ENCODE assay signal across 27 cellular contexts in the genomic region with DNA sequence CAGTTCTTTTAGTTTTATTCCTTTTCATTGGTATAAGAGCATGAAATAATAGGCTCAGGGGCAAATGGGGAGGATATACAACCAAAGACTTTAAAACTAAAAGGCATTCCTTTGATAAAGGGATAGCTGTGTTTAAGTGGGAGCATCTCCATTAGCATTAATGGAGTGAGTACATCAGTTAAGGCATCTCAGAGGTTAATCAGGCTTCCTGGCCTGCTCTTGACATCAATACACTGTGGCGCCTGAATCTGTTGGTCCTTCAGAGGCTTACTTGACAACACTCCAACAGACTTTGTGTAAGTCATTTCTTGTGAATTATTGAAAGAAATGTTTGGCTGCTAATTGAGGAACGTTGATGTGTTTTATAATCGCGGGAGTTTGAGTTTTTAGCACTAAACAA.
"Had no signal": no experiment of that assay in that cellular context is flagged by ENCODE, and none has a peak within 500 bp of the region (broad histone marks: within the 10 kb centered on the region; RNA-seq: fewer than 3 reads in every experiment).

No MANE protein-coding gene starts in this region.

- H3K27me3 ChIP-seq: ascending aorta, heart right ventricle, ovary, suprapubic skin, transverse colon had no signal

- H3K4me1 Mint-ChIP-seq: activated CD4-positive, alpha-beta memory T cell treated with anti-CD3 and anti-CD28 coated beads, Interleukin-2, amount 10 ng/mL, durations not matched to agents 7 days and 5 days; activated CD4-positive, alpha-beta T cell treated with anti-CD3 and anti-CD28 coated beads, Interleukin-2, amount 10 ng/mL, durations not matched to agents 7 days and 5 days; activated naive CD4-positive, alpha-beta T cell treated with anti-CD3 and anti-CD28 coated beads, Interleukin-2, amount 10 ng/mL, durations not matched to agents 7 days and 5 days; activated naive CD8-positive, alpha-beta T cell treated with anti-CD3 and anti-CD28 coated beads, Interleukin-2, amount 10 ng/mL, durations not matched to agents 7 days and 5 days; brain; naive B cell; nephron progenitor cell had no signal

- H3K4me3 ChIP-seq: ascending aorta, heart right ventricle, left ventricle myocardium inferior, lung, ovary, prostate gland, smooth muscle cell, suprapubic skin, transverse colon had no signal

- H3K9me3 ChIP-seq: ascending aorta, heart right ventricle, left ventricle myocardium inferior, ovary, prostate gland, suprapubic skin, transverse colon had no signal

- H3K36me3 Mint-ChIP-seq: activated naive CD4-positive, alpha-beta T cell treated with anti-CD3 and anti-CD28 coated beads, Interleukin-2, amount 10 ng/mL, durations not matched to agents 7 days and 5 days; activated naive CD8-positive, alpha-beta T cell treated with anti-CD3 and anti-CD28 coated beads, Interleukin-2, amount 10 ng/mL, durations not matched to agents 7 days and 5 days; brain had no signal

- H3K27ac ChIP-seq: ascending aorta, heart right ventricle, left ventricle myocardium inferior, ovary, prostate gland, suprapubic skin, transverse colon had no signal

- H3K4me1 ChIP-seq: ascending aorta, heart right ventricle, left ventricle myocardium inferior, prostate gland, suprapubic skin, transverse colon had no signal

- ATAC-seq: effector memory CD8-positive, alpha-beta T cell; heart right ventricle had no signal

- H3K36me3 ChIP-seq: ascending aorta, left ventricle myocardium inferior, ovary, prostate gland, transverse colon had no signal

- H3K27ac Mint-ChIP-seq: activated CD4-positive, alpha-beta memory T cell treated with anti-CD3 and anti-CD28 coated beads, Interleukin-2, amount 10 ng/mL, durations not matched to agents 7 days and 5 days; activated CD4-positive, alpha-beta T cell treated with anti-CD3 and anti-CD28 coated beads, Interleukin-2, amount 10 ng/mL, durations not matched to agents 7 days and 5 days; activated naive CD4-positive, alpha-beta T cell treated with anti-CD3 and anti-CD28 coated beads, Interleukin-2, amount 10 ng/mL, durations not matched to agents 7 days and 5 days; activated naive CD8-positive, alpha-beta T cell treated with anti-CD3 and anti-CD28 coated beads, Interleukin-2, amount 10 ng/mL, durations not matched to agents 7 days and 5 days; activated T-cell treated with anti-CD3 and anti-CD28 coated beads, Interleukin-2, amount 50 U/mL, for 24 hours; brain; effector memory CD8-positive, alpha-beta T cell; naive B cell; nephron progenitor cell had no signal

- H3K4me2 ChIP-seq: smooth muscle cell had no signal

- H3K9me3 Mint-ChIP-seq: activated CD4-positive, alpha-beta memory T cell treated with anti-CD3 and anti-CD28 coated beads, Interleukin-2, amount 10 ng/mL, durations not matched to agents 7 days and 5 days; activated CD4-positive, alpha-beta T cell treated with anti-CD3 and anti-CD28 coated beads, Interleukin-2, amount 10 ng/mL, durations not matched to agents 7 days and 5 days; activated naive CD4-positive, alpha-beta T cell treated with anti-CD3 and anti-CD28 coated beads, Interleukin-2, amount 10 ng/mL, durations not matched to agents 7 days and 5 days; activated naive CD8-positive, alpha-beta T cell treated with anti-CD3 and anti-CD28 coated beads, Interleukin-2, amount 10 ng/mL, durations not matched to agents 7 days and 5 days; activated T-cell treated with anti-CD3 and anti-CD28 coated beads, Interleukin-2, amount 50 U/mL, for 24 hours; brain; effector memory CD8-positive, alpha-beta T cell; naive B cell; nephron progenitor cell had no signal

- H3K4me3 Mint-ChIP-seq: activated CD4-positive, alpha-beta memory T cell treated with anti-CD3 and anti-CD28 coated beads, Interleukin-2, amount 10 ng/mL, durations not matched to agents 7 days and 5 days; activated CD4-positive, alpha-beta T cell treated with anti-CD3 and anti-CD28 coated beads, Interleukin-2, amount 10 ng/mL, durations not matched to agents 7 days and 5 days; activated naive CD4-positive, alpha-beta T cell treated with anti-CD3 and anti-CD28 coated beads, Interleukin-2, amount 10 ng/mL, durations not matched to agents 7 days and 5 days; activated naive CD8-positive, alpha-beta T cell treated with anti-CD3 and anti-CD28 coated beads, Interleukin-2, amount 10 ng/mL, durations not matched to agents 7 days and 5 days; activated T-cell treated with anti-CD3 and anti-CD28 coated beads, Interleukin-2, amount 50 U/mL, for 24 hours; brain; effector memory CD8-positive, alpha-beta T cell; naive B cell; nephron progenitor cell had no signal

- DNase-seq: activated CD4-positive, alpha-beta memory T cell treated with anti-CD3 and anti-CD28 coated beads, Interleukin-2, amount 10 ng/mL, durations not matched to agents 7 days and 5 days; activated CD4-positive, alpha-beta T cell treated with anti-CD3 and anti-CD28 coated beads for 1 hour; activated CD4-positive, alpha-beta T cell treated with anti-CD3 and anti-CD28 coated beads, Interleukin-2, amount 10 ng/mL, durations not matched to agents 7 days and 5 days; activated CD8-positive, alpha-beta memory T cell treated with anti-CD3 and anti-CD28 coated beads, Interleukin-2, amount 50 U/mL, for 48 hours; activated gamma-delta T cell; activated naive CD4-positive, alpha-beta T cell treated with anti-CD3 and anti-CD28 coated beads, Interleukin-2, amount 10 ng/mL, durations not matched to agents 7 days and 5 days; activated naive CD8-positive, alpha-beta T cell treated with anti-CD3 and anti-CD28 coated beads, Interleukin-2, amount 10 ng/mL, durations not matched to agents 7 days and 5 days; activated T-cell treated with anti-CD3 and anti-CD28 coated beads, Interleukin-2, amount 50 U/mL, for 24 hours; cortex of kidney; effector memory CD8-positive, alpha-beta T cell; heart right ventricle; left ventricle myocardium inferior; naive B cell; nephron progenitor cell; ovary; stimulated activated CD4-positive, alpha-beta T cell treated with anti-CD3 and anti-CD28 coated beads, Interleukin-1b, Interleukin-23, amount 100 ng/mL, for 48 hours; stimulated activated naive CD4-positive, alpha-beta T cell; T-helper 2 cell; transverse colon had no signal

- FAIRE-seq: endothelial cell of umbilical vein, islet of Langerhans had no signal

- H3K27me3 Mint-ChIP-seq: activated CD4-positive, alpha-beta memory T cell treated with anti-CD3 and anti-CD28 coated beads, Interleukin-2, amount 10 ng/mL, durations not matched to agents 7 days and 5 days; activated CD4-positive, alpha-beta T cell treated with anti-CD3 and anti-CD28 coated beads, Interleukin-2, amount 10 ng/mL, durations not matched to agents 7 days and 5 days; activated naive CD4-positive, alpha-beta T cell treated with anti-CD3 and anti-CD28 coated beads, Interleukin-2, amount 10 ng/mL, durations not matched to agents 7 days and 5 days; activated naive CD8-positive, alpha-beta T cell treated with anti-CD3 and anti-CD28 coated beads, Interleukin-2, amount 10 ng/mL, durations not matched to agents 7 days and 5 days; activated T-cell treated with anti-CD3 and anti-CD28 coated beads, Interleukin-2, amount 50 U/mL, for 24 hours; brain; effector memory CD8-positive, alpha-beta T cell; naive B cell had no signal
